In the genomic region with DNA sequence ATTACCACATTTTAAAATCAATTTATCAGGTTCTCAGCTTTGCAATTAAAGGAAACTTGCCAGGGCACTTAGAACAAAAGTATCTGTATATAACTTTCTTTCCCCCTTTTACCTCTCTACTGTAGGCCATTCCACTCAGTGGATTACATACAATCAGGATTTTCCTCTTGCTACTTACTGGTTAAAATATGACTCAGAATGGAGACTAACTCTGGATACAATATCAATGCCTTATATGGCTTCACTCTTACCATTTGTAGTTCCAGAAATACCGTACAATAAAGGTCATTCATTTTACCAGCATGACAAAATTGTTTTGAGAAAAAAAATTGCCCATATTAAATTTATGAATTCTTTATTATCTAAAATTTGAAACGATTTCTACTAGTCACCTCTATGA, we compare ENCODE assay signal across 17 cellular contexts.
A peak's percentile ranks its signal among the peaks of the same experiment; 100 is the strongest.
DNase-seq lines count a peak whose midpoint lies in the region; ATAC-seq and TF ChIP-seq lines count a peak whose summit lies in the region.
"Had no signal": no experiment of that assay in that cellular context is flagged by ENCODE, and none has a peak within 500 bp of the region (broad histone marks: within the 10 kb centered on the region; RNA-seq: fewer than 3 reads in every experiment).

No MANE protein-coding gene starts in this region.

- H3K4me1 ChIP-seq in RWPE2 (ENCODE audit: insufficient read depth, poor library complexity, severe bottlenecking) = peaks cover 51% of the 10 kb centered on the region
- H3K4me1 ChIP-seq: adrenal gland, tibial nerve had no signal

- H3K36me3 ChIP-seq in RWPE2 (ENCODE audit: low read depth) = no peaks in the 10 kb centered on the region
- H3K36me3 ChIP-seq: adrenal gland, MG63, tibial nerve had no signal

- H3K27me3 ChIP-seq in RWPE2 (ENCODE audit: insufficient read depth, poor library complexity, severe bottlenecking) = no peaks in the 10 kb centered on the region
- H3K27me3 ChIP-seq: adrenal gland, MG63, tibial nerve had no signal

- no peak overlapping the region for H3K4me3 Mint-ChIP-seq in stimulated activated effector memory CD8-positive, alpha-beta T cell treated with anti-CD3 and anti-CD28 coated beads, Interleukin-12 subunit alpha, Interleukin-12 subunit beta, amount 100 ng/mL, for 72 hours
- H3K4me3 Mint-ChIP-seq: H9 had no signal

- peak overlapping the region; percentile 64 for H3K27ac ChIP-seq in RWPE2 (ENCODE audit: poor library complexity, severe bottlenecking)
- peak overlapping the region; percentile 51 for H3K27ac ChIP-seq in epithelial cell of prostate
- H3K27ac ChIP-seq: adrenal gland, C4-2B, tibial nerve had no signal

- ATAC-seq in RWPE2 (ENCODE audit: low read depth) (peak; percentile 78), HG02981 (IDR thresholded peaks at IDR 0.05; ENCODE audit: unreplicated experiment) (no peak), HG03457 (IDR thresholded peaks at IDR 0.05; ENCODE audit: unreplicated experiment) (no peak)
- ATAC-seq in stimulated activated effector memory CD8-positive, alpha-beta T cell treated with anti-CD3 and anti-CD28 coated beads, Interleukin-12 subunit alpha, Interleukin-12 subunit beta, amount 100 ng/mL, for 72 hours = no peak

- H3K36me3 Mint-ChIP-seq in stimulated activated effector memory CD8-positive, alpha-beta T cell treated with anti-CD3 and anti-CD28 coated beads, Interleukin-12 subunit alpha, Interleukin-12 subunit beta, amount 100 ng/mL, for 72 hours = no peaks in the 10 kb centered on the region

- H3K4me3 ChIP-seq in RWPE2 (ENCODE audit: severe bottlenecking) = no peak overlapping the region
- H3K4me3 ChIP-seq: adrenal gland, MG63, tibial nerve had no signal

- H3K9me3 ChIP-seq in RWPE2 (ENCODE audit: severe bottlenecking) = no peaks in the 10 kb centered on the region
- H3K9me3 ChIP-seq: adrenal gland, MG63, tibial nerve had no signal

- H3K27ac Mint-ChIP-seq in stimulated activated effector memory CD8-positive, alpha-beta T cell treated with anti-CD3 and anti-CD28 coated beads, Interleukin-12 subunit alpha, Interleukin-12 subunit beta, amount 100 ng/mL, for 72 hours = no peak overlapping the region
- H3K27ac Mint-ChIP-seq: H9 had no signal

- DNase-seq in GM03348 (ENCODE audit: low spot score) = peak; percentile 30
- no peak for DNase-seq in RWPE2 (ENCODE audit: low spot score)
- DNase-seq in epithelial cell of prostate (ENCODE audit: low read depth, low spot score) = no peak
- peak; percentile 64 for DNase-seq in renal cortical epithelial cell (ENCODE audit: low read depth)
- no peak for DNase-seq in COR-L47 (lab: John Stamatoyannopoulos, UW)
- DNase-seq in stimulated activated effector memory CD8-positive, alpha-beta T cell treated with anti-CD3 and anti-CD28 coated beads, Interleukin-12 subunit alpha, Interleukin-12 subunit beta, amount 100 ng/mL, for 72 hours (ENCODE audit: low spot score in 2 of 2) = no peak
- DNase-seq: activated CD4-positive, alpha-beta T cell treated with anti-CD3 and anti-CD28 coated beads, Interleukin-2, amount 50 U/mL, for 1 hour; adrenal gland; GF-D8; H9; MG63; NCI-H2029; NCI-H69 had no signal

- no peak for TF ChIP-seq CTCF in RWPE2 (IDR thresholded peaks at IDR 0.05; ENCODE audit: poor library complexity, severe bottlenecking)

- peaks cover 20% of the 10 kb centered on the region for H3K9me3 Mint-ChIP-seq in stimulated activated effector memory CD8-positive, alpha-beta T cell treated with anti-CD3 and anti-CD28 coated beads, Interleukin-12 subunit alpha, Interleukin-12 subunit beta, amount 100 ng/mL, for 72 hours
- H3K9me3 Mint-ChIP-seq: H9 had no signal

- no peaks in the 10 kb centered on the region for H3K4me1 Mint-ChIP-seq in stimulated activated effector memory CD8-positive, alpha-beta T cell treated with anti-CD3 and anti-CD28 coated beads, Interleukin-12 subunit alpha, Interleukin-12 subunit beta, amount 100 ng/mL, for 72 hours
- H3K4me1 Mint-ChIP-seq: H9 had no signal

Comparison
In these comparisons a context has a peak if more than half of its experiments do, and no peak if none do; other contexts are left out.
1. DNase-seq: peak in GM03348 (single experiment) and renal cortical epithelial cell (single experiment); none in RWPE2 (single experiment), epithelial cell of prostate (single experiment), COR-L47 (single experiment) and stimulated activated effector memory CD8-positive, alpha-beta T cell treated with anti-CD3 and anti-CD28 coated beads, Interleukin-12 subunit alpha, Interleukin-12 subunit beta, amount 100 ng/mL, for 72 hours (0 of 2).